Comparison of ENCODE assay signal across 30 cellular contexts in the genomic region with DNA sequence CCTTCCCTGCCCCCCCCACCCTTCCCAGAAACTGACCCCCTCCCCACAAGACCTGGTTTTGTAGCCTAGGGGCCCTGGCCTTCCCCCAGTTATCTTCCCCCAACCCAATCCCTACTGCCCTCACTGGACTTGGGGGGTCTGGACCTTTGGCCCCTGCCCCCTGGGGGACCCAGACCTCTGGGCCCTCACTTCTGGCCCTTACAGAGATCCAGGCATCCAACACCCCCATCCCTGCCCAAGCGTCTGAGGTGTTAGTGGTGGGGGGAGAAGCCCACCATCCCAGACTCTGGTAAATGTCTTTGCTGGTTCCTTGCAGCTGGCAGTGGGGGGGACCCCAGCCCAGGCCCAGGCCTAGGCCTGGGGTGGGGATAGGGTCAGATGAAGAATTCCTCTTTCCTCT. TPM values are rescaled to one million over a fixed set of nuclear protein-coding genes. Genes with fewer than 3 reads are reported as not detected.
"Had no signal": no experiment of that assay in that cellular context is flagged by ENCODE, and none has a peak within 500 bp of the region (broad histone marks: within the 10 kb centered on the region; RNA-seq: fewer than 3 reads in every experiment).

No MANE protein-coding gene starts in this region.

- H3K36me3 ChIP-seq: esophagus squamous epithelium, heart right ventricle, left lung, neutrophil, thoracic aorta, upper lobe of left lung had no signal

- H3K9me3 Mint-ChIP-seq: effector memory CD8-positive, alpha-beta T cell; mesothelial cell of epicardium; stimulated activated memory B cell treated with anti-CD40 and anti-IgM and Interleukin-4, amounts not matched to agents 10 μg/mL and 1 μg/mL and 100 μg/mL, for 72 hours had no signal

- H3K27ac Mint-ChIP-seq: effector memory CD8-positive, alpha-beta T cell; progenitor cell of endocrine pancreas; stimulated activated memory B cell treated with anti-CD40 and anti-IgM and Interleukin-4, amounts not matched to agents 10 μg/mL and 1 μg/mL and 100 μg/mL, for 72 hours had no signal

- H3K9ac ChIP-seq: parathyroid adenoma had no signal

- H3K27me3 ChIP-seq: esophagus squamous epithelium, upper lobe of left lung had no signal

- H3K4me3 Mint-ChIP-seq: effector memory CD8-positive, alpha-beta T cell; mesothelial cell of epicardium; stimulated activated memory B cell treated with anti-CD40 and anti-IgM and Interleukin-4, amounts not matched to agents 10 μg/mL and 1 μg/mL and 100 μg/mL, for 72 hours had no signal

- H3K4me3 ChIP-seq: coronary artery, esophagus squamous epithelium, heart right ventricle, left lung, mucosa of descending colon, thoracic aorta, tibial nerve, upper lobe of left lung had no signal

- H3K27me3 Mint-ChIP-seq: progenitor cell of endocrine pancreas had no signal

- H2AFZ ChIP-seq: parathyroid adenoma had no signal

- H3K36me3 Mint-ChIP-seq: naive B cell; stimulated activated memory B cell treated with anti-CD40 and anti-IgM and Interleukin-4, amounts not matched to agents 10 μg/mL and 1 μg/mL and 100 μg/mL, for 72 hours had no signal

- H3K9me3 ChIP-seq: esophagus squamous epithelium, heart right ventricle, left lung, mucosa of descending colon, neutrophil, thoracic aorta, tibial nerve, upper lobe of left lung had no signal

- ATAC-seq: effector memory CD8-positive, alpha-beta T cell; heart right ventricle; left cardiac atrium; left lung; mucosa of descending colon; sciatic nerve; stimulated activated memory B cell treated with anti-CD40 and anti-IgM and Interleukin-4, amounts not matched to agents 10 μg/mL and 1 μg/mL and 100 μg/mL, for 72 hours; stimulated activated naive CD8-positive, alpha-beta T cell treated with anti-CD3 and anti-CD28 coated beads, Interleukin-15, Interleukin-2, amounts not matched to agents 100 U/mL and 50 U/mL, for 24 hours had no signal

- FAIRE-seq: endometrium, islet of Langerhans, urothelium cell line had no signal

- H3K27ac ChIP-seq: coronary artery, esophagus squamous epithelium, heart right ventricle, left lung, neutrophil, parathyroid adenoma, thoracic aorta, upper lobe of left lung had no signal

- DNase-seq: dermis blood vessel endothelial cell; effector memory CD8-positive, alpha-beta T cell; erythroblast; esophagus squamous epithelium; foreskin melanocyte; glutamatergic neuron; heart right ventricle; hippocampal formation; left cardiac atrium; left lung; mesenchymal stem cell; mucosa of descending colon; naive B cell; stimulated activated CD4-positive, alpha-beta T cell treated with anti-CD3 and anti-CD28 coated beads, Interleukin-4, amount 100 ng/mL, for 4 hours; stimulated activated naive CD8-positive, alpha-beta T cell treated with anti-CD3 and anti-CD28 coated beads, Interleukin-15, Interleukin-2, amounts not matched to agents 100 U/mL and 50 U/mL, for 24 hours; substantia nigra; upper lobe of left lung had no signal

RNA-seq across cellular contexts. Expression of a gene that starts 11.1 kb away (rescaled TPM):
- total RNA-seq: lung microvascular endothelial cell had no signal
